ENCODE assay signal across 8 cellular contexts in genomic region chr3:4421121-4421520, GRCh38. TPM values are rescaled to one million over a fixed set of nuclear protein-coding genes. Genes with fewer than 3 reads are reported as not detected.
DNase-seq lines count a peak whose midpoint lies in the region; ATAC-seq, FAIRE-seq and TF ChIP-seq lines count a peak whose summit lies in the region.

No MANE protein-coding gene starts in this region.

- H3K27ac Mint-ChIP-seq in glutamatergic neuron (ENCODE audit: unreplicated experiment): no peak overlapping the region

- ATAC-seq in GM18498 (IDR thresholded peaks at IDR 0.05; ENCODE audit: unreplicated experiment): peak; percentile 61

- peaks cover 3% of the 10 kb centered on the region for H3K27me3 Mint-ChIP-seq in glutamatergic neuron (ENCODE audit: unreplicated experiment)

- H3K4me1 Mint-ChIP-seq in glutamatergic neuron (ENCODE audit: low read depth, unreplicated experiment): peaks cover 11% of the 10 kb centered on the region

- TF ChIP-seq POLR2A in H54 (IDR thresholded peaks at IDR 0.05; ENCODE audit: low read depth, low read length) (no peak), NB4 (IDR thresholded peaks at IDR 0.05; ENCODE audit: extremely low read depth, insufficient read length) (no peak)

- DNase-seq in H54 (ENCODE audit: insufficient read length, low spot score): peak; percentile 57
- peak; percentile 72 for DNase-seq in NB4 (ENCODE audit: low read depth)
- peak; percentile 56 for DNase-seq in fibroblast of peridontal ligament (ENCODE audit: extremely low read depth)
- DNase-seq in NCI-H69 (lab: John Stamatoyannopoulos, UW): no peak
- DNase-seq in HuH-7.5 (ENCODE audit: low spot score): no peak
- DNase-seq in NCI-H1417 (lab: John Stamatoyannopoulos, UW): no peak
- no peak for DNase-seq in glutamatergic neuron

- H3K9me3 Mint-ChIP-seq in glutamatergic neuron (ENCODE audit: unreplicated experiment): no peaks in the 10 kb centered on the region

- no peak overlapping the region for H3K4me3 Mint-ChIP-seq in glutamatergic neuron (ENCODE audit: unreplicated experiment)

- H3K4me3 ChIP-seq in NB4 (ENCODE audit: low read depth, low read length): no peak overlapping the region

- H3K36me3 Mint-ChIP-seq in glutamatergic neuron (ENCODE audit: unreplicated experiment): no peaks in the 10 kb centered on the region

- TF ChIP-seq CTCF in NB4 (IDR thresholded peaks at IDR 0.05; ENCODE audit: low read depth, low read length): no peak
- no peak for TF ChIP-seq CTCF in glutamatergic neuron (IDR thresholded peaks at IDR 0.05; ENCODE audit: partially characterized antibody, unreplicated experiment)

- FAIRE-seq in H54 (lab: Jason Lieb, UNC): peak; percentile 93

RNA-seq across cellular contexts. Expression of gene SUMF1, which starts 45.9 kb away (rescaled TPM):
- total RNA-seq in glutamatergic neuron (ENCODE audit: unreplicated experiment): 7.2 TPM

Comparison
In these comparisons a context has a peak if more than half of its experiments do, and no peak if none do; other contexts are left out.
1. DNase-seq: peak in H54 (single experiment), NB4 (single experiment) and fibroblast of peridontal ligament (single experiment); none in NCI-H69 (single experiment), HuH-7.5 (single experiment), NCI-H1417 (0 of 3) and glutamatergic neuron (single experiment).